In the genomic region with DNA sequence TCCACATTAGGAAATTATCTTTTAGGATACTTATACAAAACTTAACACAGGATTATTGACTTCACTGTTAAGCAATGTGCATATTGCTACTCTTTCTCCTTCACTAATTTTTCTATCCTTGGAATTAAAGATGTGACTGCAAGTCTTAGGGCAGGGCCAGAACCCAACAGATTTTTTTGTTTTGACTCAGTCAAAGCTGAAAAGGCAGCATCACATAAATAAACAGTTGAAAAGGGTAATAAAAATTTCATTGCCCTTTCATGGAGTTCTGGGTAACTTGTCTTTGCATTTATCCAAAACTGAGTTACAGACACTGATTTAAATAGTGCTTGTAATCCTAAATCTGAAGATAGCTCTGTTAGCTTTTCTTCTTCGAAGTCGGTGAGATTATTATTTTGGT, we compare ENCODE assay signal across 26 cellular contexts. TPM values are rescaled to one million over a fixed set of nuclear protein-coding genes. Genes with fewer than 3 reads are reported as not detected.
A peak's percentile ranks its signal among the peaks of the same experiment; 100 is the strongest.
DNase-seq lines count a peak whose midpoint lies in the region; ATAC-seq and TF ChIP-seq lines count a peak whose summit lies in the region.
"Had no signal": no experiment of that assay in that cellular context is flagged by ENCODE, and none has a peak within 500 bp of the region (broad histone marks: within the 10 kb centered on the region; RNA-seq: fewer than 3 reads in every experiment).

No MANE protein-coding gene starts in this region.

- no peak overlapping the region for H3K23ac ChIP-seq in mesenchymal stem cell (ENCODE audit: low read length in 2 of 2)

- no peak for TF ChIP-seq CTCF in AG09309 (IDR thresholded peaks at IDR 0.05; ENCODE audit: control insufficient read depth, insufficient read depth, low read depth, low read length, missing control alignments)
- TF ChIP-seq CTCF in mucosa of descending colon (IDR thresholded peaks at IDR 0.05) = no peak
- TF ChIP-seq CTCF in transverse colon (IDR thresholded peaks at IDR 0.05) = no peak
- TF ChIP-seq CTCF in stomach (IDR thresholded peaks at IDR 0.05) = no peak

- no peak for ATAC-seq in mucosa of descending colon
- ATAC-seq in GM18867 (IDR thresholded peaks at IDR 0.05; ENCODE audit: unreplicated experiment) = no peak
- ATAC-seq: A549; activated CD4-positive, CD25-positive, alpha-beta regulatory T cell treated with anti-CD3 and anti-CD28 coated beads, Interleukin-2, amount 50 U/mL, for 24 hours; activated CD8-positive, alpha-beta T cell treated with anti-CD3 and anti-CD28 coated beads for 36 hours; gastroesophageal sphincter; K562; left ventricle myocardium superior had no signal

- H2BK120ac ChIP-seq in mesenchymal stem cell (ENCODE audit: low read depth, low read length) = no peak overlapping the region

- WGBS in mesenchymal stem cell = 97% methylated on average over 2 of the region's 2 CpGs
- WGBS in transverse colon (ENCODE audit: low coverage in 1 of 2), 2 donors = 95 to 100% methylated on average over 2 of the region's 2 CpGs
- 93 to 99% (median 97%) methylated on average over 2 of the region's 2 CpGs for WGBS in stomach, 5 donors

- no peak overlapping the region for H2BK5ac ChIP-seq in mesenchymal stem cell (ENCODE audit: low read depth, low read length, poor library complexity, severe bottlenecking)

- no peak overlapping the region for H3K4me3 ChIP-seq in AG09309 (ENCODE audit: control insufficient read depth, low read depth, low read length)
- peak overlapping the region in 1 of 2 experiments; percentile 4 for H3K4me3 ChIP-seq in mesenchymal stem cell (ENCODE audit: insufficient read depth in 1 of 2, low read depth in 1 of 2, low read length in 2 of 2)
- H3K4me3 ChIP-seq in mucosa of descending colon = no peak overlapping the region
- no peak overlapping the region for H3K4me3 ChIP-seq in transverse colon
- H3K4me3 ChIP-seq in stomach = no peak overlapping the region
- H3K4me3 ChIP-seq: A549, gastroesophageal sphincter, K562, Peyer's patch, right lobe of liver had no signal

- H3K27ac ChIP-seq in mesenchymal stem cell (ENCODE audit: low read length, poor library complexity, severe bottlenecking) (no peak overlapping the region), transverse colon (no peak overlapping the region), stomach (no peak overlapping the region)
- H3K27ac ChIP-seq: A549; BLaER1 treated with 17β-estradiol and CSF1 and Interleukin-3, amounts not matched to agents 10 nM and 100 nM; gastroesophageal sphincter; Peyer's patch; right lobe of liver had no signal

- H3K4ac ChIP-seq in mesenchymal stem cell (ENCODE audit: low read depth in 1 of 2, low read length in 2 of 2) = no peak overlapping the region

- no peak overlapping the region for H2AK5ac ChIP-seq in mesenchymal stem cell (ENCODE audit: low read length, severe bottlenecking)

- TF ChIP-seq EP300 in transverse colon (IDR thresholded peaks at IDR 0.05; ENCODE audit: low read depth) (no peak), stomach (IDR thresholded peaks at IDR 0.05) (no peak)

- intact Hi-C loops in mucosa of descending colon (cut with DNase I, micrococcal nuclease) (no loop called here), transverse colon (cut with DNase I; ENCODE audit: low total_unique reads) (no loop called here), stomach (cut with DNase I; ENCODE audit: low total_unique reads) (no loop called here)

- DNase-seq in AG09309 (ENCODE audit: low read depth) = peak; percentile 31
- peak; percentile 40 for DNase-seq in GM03348 (ENCODE audit: low spot score)
- peak; percentile 8 for DNase-seq in RKO (ENCODE audit: low spot score)
- no peak for DNase-seq in mesenchymal stem cell
- DNase-seq in mucosa of descending colon = no peak
- DNase-seq in transverse colon = no peak
- DNase-seq in stomach = no peak
- DNase-seq: activated CD8-positive, alpha-beta T cell treated with anti-CD3 and anti-CD28 coated beads for 36 hours; activated effector memory CD4-positive, alpha-beta T cell treated with anti-CD3 and anti-CD28 coated beads, Interleukin-2, amount 50 U/mL, for 16 hours; activated T-cell treated with anti-CD3 and anti-CD28 coated beads for 4 hours; erythroblast; hypothalamus; left ventricle myocardium superior; NCI-H1436 treated with DMSO at 0.1 percent for 48 hours; NCI-H2171; NCI-H524 treated with DMSO at 0.1 percent for 48 hours; NK-92 treated with Interleukin-12 subunit alpha and Interleukin-12 subunit beta, amount 100 ng/mL, for 24 hours; Peyer's patch; right lobe of liver; stimulated activated CD4-positive, alpha-beta T cell treated with anti-CD3 and anti-CD28 coated beads, Interleukin-15, amount 100 ng/mL, for 24 hours had no signal

- TF ChIP-seq POLR2A in transverse colon (IDR thresholded peaks at IDR 0.05) (no peak), stomach (IDR thresholded peaks at IDR 0.05) (no peak)

- no peak overlapping the region for H2BK12ac ChIP-seq in mesenchymal stem cell (ENCODE audit: low read length in 2 of 2)

- H2BK15ac ChIP-seq in mesenchymal stem cell (ENCODE audit: low read depth, poor library complexity, severe bottlenecking) = no peak overlapping the region

- no peak overlapping the region for H2AFZ ChIP-seq in mesenchymal stem cell (ENCODE audit: low read depth, low read length)

- H3K9me3 ChIP-seq in mesenchymal stem cell (ENCODE audit: control insufficient read depth, low read length) (no peaks in the 10 kb centered on the region), mucosa of descending colon (no peaks in the 10 kb centered on the region), transverse colon (no peaks in the 10 kb centered on the region), stomach (no peaks in the 10 kb centered on the region)
- H3K9me3 ChIP-seq: A549; BLaER1 treated with 17β-estradiol and CSF1 and Interleukin-3, amounts not matched to agents 10 nM and 100 nM; gastroesophageal sphincter; Peyer's patch; right lobe of liver had no signal

- H3K18ac ChIP-seq in mesenchymal stem cell (ENCODE audit: low read depth in 1 of 2, low read length in 2 of 2) = no peak overlapping the region

- H3K79me1 ChIP-seq in mesenchymal stem cell (replicated peaks; ENCODE audit: low read length, poor library complexity, severe bottlenecking) = peaks cover 19% of the 10 kb centered on the region

- in situ Hi-C loops in transverse colon (cut with MboI; ENCODE audit: low pct_ligation_motif_present in 1 of 4, low pct_unique_long_range_greater_than_20kb in 1 of 4, low sequenced_read_pairs in 3 of 4) = no loop called here

- no peak overlapping the region for H4K8ac ChIP-seq in mesenchymal stem cell (ENCODE audit: low read length)

- H3K27me3 ChIP-seq in mesenchymal stem cell (ENCODE audit: control insufficient read depth in 1 of 2, insufficient read depth in 1 of 2, low read length in 2 of 2) (no peaks in the 10 kb centered on the region), transverse colon (no peaks in the 10 kb centered on the region), stomach (no peaks in the 10 kb centered on the region)
- H3K27me3 ChIP-seq: BLaER1 treated with 17β-estradiol and CSF1 and Interleukin-3, amounts not matched to agents 10 nM and 100 nM; gastroesophageal sphincter; Peyer's patch; right lobe of liver had no signal

- H3K4me1 ChIP-seq in mesenchymal stem cell (ENCODE audit: control insufficient read depth, insufficient read depth, low read depth, low read length) = peaks cover 9% of the 10 kb centered on the region
- peaks cover 19% of the 10 kb centered on the region for H3K4me1 ChIP-seq in mucosa of descending colon (ENCODE audit: low read depth)
- H3K4me1 ChIP-seq in transverse colon = peaks cover 8 to 24% (median 10%) of the 10 kb centered on the region in 4 donors
- H3K4me1 ChIP-seq in stomach = peaks cover 11 to 38% (median 35%) of the 10 kb centered on the region in 4 donors

- no peak overlapping the region for H4K91ac ChIP-seq in mesenchymal stem cell (ENCODE audit: low read length)

- H3K4me2 ChIP-seq in mesenchymal stem cell (ENCODE audit: low read length, poor library complexity, severe bottlenecking) = no peak overlapping the region

- peaks cover 7 to 38% of the 10 kb centered on the region in 2 experiments for H3K36me3 ChIP-seq in mesenchymal stem cell (ENCODE audit: control insufficient read depth in 1 of 2, insufficient read depth in 2 of 2, low read depth in 1 of 2, low read length in 2 of 2)
- H3K36me3 ChIP-seq in mucosa of descending colon (ENCODE audit: low read depth) = no peaks in the 10 kb centered on the region
- H3K36me3 ChIP-seq in transverse colon = peaks cover 0 to 7% (median 3%) of the 10 kb centered on the region in 4 donors
- H3K36me3 ChIP-seq in stomach = peaks cover 6 to 42% (median 38%) of the 10 kb centered on the region in 4 donors
- H3K36me3 ChIP-seq: right lobe of liver had no signal

- H3K14ac ChIP-seq in mesenchymal stem cell (ENCODE audit: low read length in 2 of 2) = no peak overlapping the region

- H3K9ac ChIP-seq in mesenchymal stem cell (ENCODE audit: low read length) = peak overlapping the region; percentile 30

RNA-seq across cellular contexts. Expression of gene TMEM35B, which starts 1.9 kb away (rescaled TPM):
- polyA plus RNA-seq in mesenchymal stem cell (2013, experiment 1 of 2) = 31.1 TPM
- 35.9 TPM for polyA plus RNA-seq in mesenchymal stem cell (2013, experiment 2 of 2)
- total RNA-seq in mucosa of descending colon (10 to 100 TPM; 17.9 to 18.4 (median 18.0) TPM), transverse colon (10 to 100 TPM in 3 of 4 donors, not detected in 1; 24.3 to 35.8 (median 26.5) TPM), stomach (100 to 1,000 TPM in 1 of 5 donors, 10 to 100 TPM in 3, 1 to 10 TPM in 1; 2.0 to 131 (median 17.6) TPM)
- 10 to 100 TPM; 12.5 to 31.1 (median 15.1) TPM for polyA plus RNA-seq in stomach

RNA-seq across cellular contexts. Expression of gene ZMYM6, which starts 44.7 kb away (rescaled TPM):
- 14.8 TPM for polyA plus RNA-seq in mesenchymal stem cell (2013, experiment 1 of 2)
- polyA plus RNA-seq in mesenchymal stem cell (2013, experiment 2 of 2) = 14.3 TPM
- total RNA-seq in mucosa of descending colon = 10 to 100 TPM; 18.8 to 29.4 (median 23.1) TPM
- 10 to 100 TPM in 3 of 4 donors, 1 to 10 TPM in 1; 9.0 to 39.4 (median 24.1) TPM for total RNA-seq in transverse colon
- 10 to 100 TPM in 4 of 5 donors, 1 to 10 TPM in 1; 6.1 to 47.5 (median 35.8) TPM for total RNA-seq in stomach
- 1 to 10 TPM; 4.9 to 8.2 (median 6.1) TPM for polyA plus RNA-seq in stomach

RNA-seq across cellular contexts. Expression of gene DLGAP3, which starts 57.6 kb away (rescaled TPM):
- 0.03 TPM for polyA plus RNA-seq in mesenchymal stem cell (2013, experiment 1 of 2)
- 0.04 TPM for polyA plus RNA-seq in mesenchymal stem cell (2013, experiment 2 of 2)
- under 1 TPM; 0.35 to 0.60 (median 0.41) TPM for total RNA-seq in mucosa of descending colon
- total RNA-seq in transverse colon = 1 to 10 TPM in 2 of 4 donors, under 1 TPM in 2; 0.14 to 1.4 (median 0.64) TPM
- total RNA-seq in stomach = under 1 TPM in 2 of 5 donors, not detected in 3; 0.18 to 0.29 TPM
- under 1 TPM; 0.15 to 0.25 (median 0.15) TPM for polyA plus RNA-seq in stomach

Comparison
In these comparisons a context has a peak if more than half of its experiments do, and no peak if none do; other contexts are left out.
1. DNase-seq: peak in AG09309 (single experiment), GM03348 (single experiment) and RKO (single experiment); none in mesenchymal stem cell (single experiment), mucosa of descending colon (0 of 3), transverse colon (single experiment) and stomach (single experiment).